In the genomic region with DNA sequence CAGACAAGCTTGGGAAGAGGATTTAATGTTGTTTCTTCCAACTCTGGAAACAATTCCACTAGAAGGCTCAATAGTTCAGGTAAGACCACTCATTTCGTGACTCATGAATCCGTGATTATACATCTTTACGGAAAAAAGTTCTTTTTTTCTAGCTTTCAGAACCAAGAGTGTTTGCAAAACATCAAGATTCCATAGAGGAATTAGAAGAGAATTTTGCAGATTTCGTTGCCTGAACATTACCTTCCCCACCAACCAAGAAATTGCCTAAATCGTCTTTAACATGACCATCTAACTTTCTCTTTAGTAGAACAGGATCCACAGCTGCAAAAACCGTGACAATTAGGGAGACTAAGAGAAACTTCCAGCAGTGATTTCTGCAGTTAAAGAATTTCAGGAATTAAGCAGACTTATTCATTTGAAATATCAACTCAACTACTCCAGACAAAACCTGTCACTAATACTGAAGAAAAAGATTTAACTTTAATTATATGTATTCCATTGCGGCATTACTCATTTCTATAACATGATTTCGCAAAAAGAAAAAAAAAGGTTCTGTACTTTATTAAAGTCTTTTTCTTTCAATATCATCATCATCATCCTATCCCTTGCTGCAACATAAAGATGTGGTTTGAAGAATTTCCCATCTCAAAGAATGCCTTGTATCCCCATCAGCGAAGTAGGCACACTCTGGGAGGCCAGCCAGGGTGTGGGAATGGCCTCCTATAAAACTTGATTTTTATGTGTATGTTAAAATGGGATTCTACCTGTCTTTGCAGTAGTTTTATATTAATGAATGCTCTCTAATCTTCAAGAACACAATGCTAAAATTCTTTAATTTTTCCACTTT, we compare ENCODE assay signal across 9 cellular contexts. TPM values are rescaled to one million over a fixed set of nuclear protein-coding genes. Genes with fewer than 3 reads are reported as not detected.
DNase-seq lines count a peak whose midpoint lies in the region; ATAC-seq, FAIRE-seq and TF ChIP-seq lines count a peak whose summit lies in the region.
"Had no signal": no experiment of that assay in that cellular context is flagged by ENCODE, and none has a peak within 500 bp of the region (broad histone marks: within the 10 kb centered on the region; RNA-seq: fewer than 3 reads in every experiment).

No MANE protein-coding gene starts in this region.

- no TSS peak for BruUV-seq in HepG2 (replicated peaks; lab: Mats Ljungman, UMichigan)

- no peaks in the 10 kb centered on the region for H3K9me3 Mint-ChIP-seq in activated CD8-positive, alpha-beta T cell treated with anti-CD3 and anti-CD28 coated beads, Interleukin-2, amount 10 ng/mL, durations not matched to agents 7 days and 5 days (ENCODE audit: insufficient read depth)
- no peaks in the 10 kb centered on the region for H3K9me3 Mint-ChIP-seq in activated CD8-positive, alpha-beta T cell treated with anti-CD3 and anti-CD28 coated beads for 36 hours
- H3K9me3 Mint-ChIP-seq: stimulated activated naive B cell treated with anti-CD40 and anti-IgM and Interleukin-4, amounts not matched to agents 10 μg/mL and 1 μg/mL and 100 μg/mL, for 72 hours had no signal

- peaks cover 25% of the 10 kb centered on the region for H3K79me2 ChIP-seq in HepG2 (ENCODE audit: insufficient read depth, low read length)

- 59 to 70% (median 68%) methylated on average over 9 of the region's 9 CpGs for WGBS in adrenal gland, 4 donors
- 71% methylated on average over 9 of the region's 9 CpGs for WGBS in HepG2 (ENCODE audit: low lambda C conversion rate)

- H3K9me3 ChIP-seq in adrenal gland (replicated peaks in 1 of 3) (no peaks in the 10 kb centered on the region), HepG2 (ENCODE audit: low read length) (no peaks in the 10 kb centered on the region)

- peak overlapping the region in 3 of 5 donors; percentile 1 to 13 (median 4) for H3K27ac ChIP-seq in adrenal gland
- no peak overlapping the region for H3K27ac ChIP-seq in HepG2 (ENCODE audit: extremely low read length, insufficient read depth, low read length)

- H3K4me3 ChIP-seq in adrenal gland (no peak overlapping the region), HepG2 (replicated peaks in 1 of 3; ENCODE audit: insufficient read depth in 1 of 3, low read depth in 2 of 3, low read length in 3 of 3) (0 out of 6 replicates have a peak overlapping the region, but pooled peaks of 1 of the 3 experiments have one; percentile 93)

- H3K27me3 ChIP-seq in adrenal gland = no peaks in the 10 kb centered on the region
- no peaks in the 10 kb centered on the region; a peak in 1 of 5 replicates for H3K27me3 ChIP-seq in HepG2 (ENCODE audit: control insufficient read depth in 1 of 2, insufficient read depth in 2 of 2, low read length in 2 of 2)

- H3K36me3 ChIP-seq in adrenal gland (replicated peaks in 1 of 2) = no peaks in the 10 kb centered on the region
- no peaks in the 10 kb centered on the region for H3K36me3 ChIP-seq in HepG2 (replicated peaks in 1 of 2; ENCODE audit: control insufficient read depth in 1 of 2, insufficient read depth in 2 of 2, low read length in 2 of 2)

- H3K4me2 ChIP-seq in HepG2 (ENCODE audit: low read depth, low read length) = peak overlapping the region; percentile 83; the same call in 1 of the 2 replicates

- H2AFZ ChIP-seq in HepG2 (ENCODE audit: low read length) = no peak overlapping the region

- DNase-seq in activated CD8-positive, alpha-beta T cell treated with anti-CD3 and anti-CD28 coated beads, Interleukin-2, amount 10 ng/mL, durations not matched to agents 7 days and 5 days = no peak
- DNase-seq in activated CD8-positive, alpha-beta T cell treated with anti-CD3 and anti-CD28 coated beads for 36 hours = no peak
- DNase-seq in adrenal gland (no peak), HepG2 (ENCODE audit: low spot score) (no peak), superior temporal gyrus (ENCODE audit: extremely low spot score) (peak; percentile 71), NCI-H1694 (lab: John Stamatoyannopoulos, UW) (no peak), DMS53 treated with DMSO at 0.1 percent for 48 hours (lab: John Stamatoyannopoulos, UW; ENCODE audit: unreplicated experiment) (no peak)
- DNase-seq: stimulated activated naive B cell treated with anti-CD40 and anti-IgM and Interleukin-4, amounts not matched to agents 10 μg/mL and 1 μg/mL and 100 μg/mL, for 72 hours had no signal

- TF ChIP-seq EP300 in HepG2 (IDR thresholded peaks at IDR 0.05; ENCODE audit: low read depth in 2 of 2, low read length in 2 of 2) (no peak), HepG2 (CRISPR knock-in tag; IDR thresholded peaks at IDR 0.05; ENCODE audit: borderline replicate concordance) (no peak)

- H4K20me1 ChIP-seq in HepG2 (ENCODE audit: insufficient read depth, low read length) = no peaks in the 10 kb centered on the region

- peak overlapping the region; percentile 12 for H3K4me3 Mint-ChIP-seq in activated CD8-positive, alpha-beta T cell treated with anti-CD3 and anti-CD28 coated beads, Interleukin-2, amount 10 ng/mL, durations not matched to agents 7 days and 5 days
- H3K4me3 Mint-ChIP-seq in activated CD8-positive, alpha-beta T cell treated with anti-CD3 and anti-CD28 coated beads for 36 hours = no peak overlapping the region

- no peak overlapping the region for H3K27ac Mint-ChIP-seq in activated CD8-positive, alpha-beta T cell treated with anti-CD3 and anti-CD28 coated beads, Interleukin-2, amount 10 ng/mL, durations not matched to agents 7 days and 5 days
- no peak overlapping the region for H3K27ac Mint-ChIP-seq in activated CD8-positive, alpha-beta T cell treated with anti-CD3 and anti-CD28 coated beads for 36 hours

- POLR2A ChIA-PET in activated CD8-positive, alpha-beta T cell treated with anti-CD3 and anti-CD28 coated beads, Interleukin-2, amount 10 ng/mL, durations not matched to agents 7 days and 5 days (lab: Charles Lee) = interaction anchor here (1.3 kb wide), 1 partner anchor 113 kb away, joined by 6 read pairs; a partner anchor contains a TSS
- POLR2A ChIA-PET in activated CD8-positive, alpha-beta T cell treated with anti-CD3 and anti-CD28 coated beads for 36 hours (lab: Charles Lee) = no interaction called here
- POLR2A ChIA-PET in HepG2 (lab: Yijun Ruan, JAX) = interaction anchor here (1.1 to 1.9 kb wide), 2 partner anchors 34 to 113 kb away, joined by 3 to 9 read pairs; a partner anchor contains a TSS

- TF ChIP-seq CTCF in activated CD8-positive, alpha-beta T cell treated with anti-CD3 and anti-CD28 coated beads for 36 hours (IDR thresholded peaks at IDR 0.05) = no peak
- TF ChIP-seq CTCF in adrenal gland (IDR thresholded peaks at IDR 0.05) = no peak
- TF ChIP-seq CTCF in HepG2 (CRISPR knock-in tag; IDR thresholded peaks at IDR 0.05) = no peak

- H3K4me1 ChIP-seq in adrenal gland (replicated peaks in 1 of 2) (peaks cover 0 to 23% of the 10 kb centered on the region in 2 donors), HepG2 (ENCODE audit: insufficient read depth, low read length) (peaks cover 31% of the 10 kb centered on the region)

- H3K9ac ChIP-seq in HepG2 (ENCODE audit: insufficient read depth, low read depth, low read length) = no peak overlapping the region

- intact Hi-C loops in activated CD8-positive, alpha-beta T cell treated with anti-CD3 and anti-CD28 coated beads for 36 hours (cut with micrococcal nuclease) = no loop called here
- intact Hi-C loops in adrenal gland (cut with DNase I) (loop anchor here in 1 of 2 donors (10.0 kb wide), 1 partner anchor 112 kb away; a partner anchor contains a TSS), HepG2 (cut with micrococcal nuclease; ENCODE audit: unreplicated experiment) (loop anchor here (10.0 kb wide), 2 partner anchors 262 to 312 kb away; no protein-coding TSS in a partner anchor)

- FAIRE-seq in HepG2 (lab: Jason Lieb, UNC) = no peak

- no peaks in the 10 kb centered on the region for H3K36me3 Mint-ChIP-seq in activated CD8-positive, alpha-beta T cell treated with anti-CD3 and anti-CD28 coated beads, Interleukin-2, amount 10 ng/mL, durations not matched to agents 7 days and 5 days (ENCODE audit: low read depth)
- H3K36me3 Mint-ChIP-seq in activated CD8-positive, alpha-beta T cell treated with anti-CD3 and anti-CD28 coated beads for 36 hours (ENCODE audit: low read depth) = no peaks in the 10 kb centered on the region

- CTCF ChIA-PET in activated CD8-positive, alpha-beta T cell treated with anti-CD3 and anti-CD28 coated beads, Interleukin-2, amount 10 ng/mL, durations not matched to agents 7 days and 5 days (lab: Charles Lee) = interaction anchor here (0.9 to 1.3 kb wide), 4 partner anchors 18 to 72 kb away, joined by 3 to 5 read pairs (median 4); no protein-coding TSS in a partner anchor
- CTCF ChIA-PET in activated CD8-positive, alpha-beta T cell treated with anti-CD3 and anti-CD28 coated beads for 36 hours (lab: Charles Lee) = interaction anchor here (1.1 kb wide), 2 partner anchors 11 to 22 kb away, joined by 3 to 4 read pairs; no protein-coding TSS in a partner anchor
- CTCF ChIA-PET in HepG2 (lab: Yijun Ruan, JAX; ENCODE audit: low intra/inter-chr PET ratio, low total read pairs) = no interaction called here

- no peak for ATAC-seq in activated CD8-positive, alpha-beta T cell treated with anti-CD3 and anti-CD28 coated beads, Interleukin-2, amount 10 ng/mL, durations not matched to agents 7 days and 5 days
- ATAC-seq in activated CD8-positive, alpha-beta T cell treated with anti-CD3 and anti-CD28 coated beads for 36 hours = no peak
- no peak for ATAC-seq in HepG2
- ATAC-seq in GM18909 (IDR thresholded peaks at IDR 0.05; ENCODE audit: poor library complexity, unreplicated experiment) = no peak

- H3K27me3 Mint-ChIP-seq in activated CD8-positive, alpha-beta T cell treated with anti-CD3 and anti-CD28 coated beads, Interleukin-2, amount 10 ng/mL, durations not matched to agents 7 days and 5 days (ENCODE audit: low read depth) = peaks cover 10% of the 10 kb centered on the region
- no peaks in the 10 kb centered on the region for H3K27me3 Mint-ChIP-seq in activated CD8-positive, alpha-beta T cell treated with anti-CD3 and anti-CD28 coated beads for 36 hours
- H3K27me3 Mint-ChIP-seq: stimulated activated naive B cell treated with anti-CD40 and anti-IgM and Interleukin-4, amounts not matched to agents 10 μg/mL and 1 μg/mL and 100 μg/mL, for 72 hours had no signal

- TF ChIP-seq POLR2A in adrenal gland (IDR thresholded peaks at IDR 0.05) = no peak
- TF ChIP-seq POLR2A in HepG2 (IDR thresholded peaks at IDR 0.05; ENCODE audit: insufficient read depth in 1 of 2, low read depth in 2 of 2, low read length in 2 of 2) = no peak

- peaks cover 18% of the 10 kb centered on the region for H3K4me1 Mint-ChIP-seq in activated CD8-positive, alpha-beta T cell treated with anti-CD3 and anti-CD28 coated beads, Interleukin-2, amount 10 ng/mL, durations not matched to agents 7 days and 5 days (ENCODE audit: low read depth)
- peaks cover 34% of the 10 kb centered on the region for H3K4me1 Mint-ChIP-seq in activated CD8-positive, alpha-beta T cell treated with anti-CD3 and anti-CD28 coated beads for 36 hours (ENCODE audit: low read depth)

- no peak for TF ChIP-seq RAD21 in HepG2 (CRISPR knock-in tag; IDR thresholded peaks at IDR 0.05)

- in situ Hi-C loops in HepG2 (cut with HindIII; ENCODE audit: extremely low pct_ligation_motif_present, low pct_unique_long_range_greater_than_20kb) = no loop called here

RNA-seq across cellular contexts. Expression of a gene that starts 1.9 kb away (rescaled TPM):
- total RNA-seq in activated CD8-positive, alpha-beta T cell treated with anti-CD3 and anti-CD28 coated beads, Interleukin-2, amount 10 ng/mL, durations not matched to agents 7 days and 5 days = 10 to 100 TPM; 23.4 to 23.7 TPM
- total RNA-seq in activated CD8-positive, alpha-beta T cell treated with anti-CD3 and anti-CD28 coated beads for 36 hours = 10 to 100 TPM; 23.0 to 24.8 TPM
- total RNA-seq in adrenal gland (10 to 100 TPM; 19.3 to 43.7 (median 29.9) TPM), HepG2 (2016; rRNA removed; fragmentation: Illumina TruSeq; extraction: Trizol) (46.0 and 51.2 TPM in 2 replicates)
- polyA plus RNA-seq in adrenal gland (10 to 100 TPM; 13.0 to 29.9 (median 15.9) TPM), HepG2 (2011; rRNA removed) (19.6 and 24.5 TPM in 2 replicates)
- total RNA-seq in HepG2 (2016; cell fraction: cytosol; rRNA removed; fragmentation: Illumina TruSeq; extraction: Trizol; ENCODE audit: low read depth) = 139 and 176 TPM in 2 replicates
- 49.6 and 52.0 TPM in 2 replicates for total RNA-seq in HepG2 (2016; cell fraction: insoluble cytoplasmic fraction; rRNA removed; fragmentation: Illumina TruSeq; extraction: Trizol)
- total RNA-seq in HepG2 (2016; cell fraction: membrane; rRNA removed; fragmentation: Illumina TruSeq; extraction: Trizol) = 123 and 139 TPM in 2 replicates
- 44.1 and 50.2 TPM in 2 replicates for total RNA-seq in HepG2 (2016; cell fraction: nucleus; rRNA removed; fragmentation: Illumina TruSeq; extraction: Trizol)
- 9.0 and 11.6 TPM in 2 replicates for polyA plus RNA-seq in HepG2 (2011; cell fraction: cytosol; rRNA removed)
- 38.8 and 42.4 TPM in 2 replicates for polyA plus RNA-seq in HepG2 (2011; cell fraction: nucleus; rRNA removed)
- polyA plus RNA-seq in HepG2 (2012) = 23.4 and 23.6 TPM in 2 replicates
- 7.2 and 7.4 TPM in 2 replicates for polyA plus RNA-seq in HepG2 (2016; cell fraction: cytosol; fragmentation: Illumina TruSeq; extraction: Trizol; ENCODE audit: low read depth)
- polyA plus RNA-seq in HepG2 (2016; cell fraction: insoluble cytoplasmic fraction; fragmentation: Illumina TruSeq; extraction: Trizol; ENCODE audit: low read depth) = 43.9 and 45.3 TPM in 2 replicates
- polyA plus RNA-seq in HepG2 (2016; cell fraction: membrane; fragmentation: Illumina TruSeq; extraction: Trizol; ENCODE audit: low read depth) = 24.2 and 27.5 TPM in 2 replicates
- polyA plus RNA-seq in HepG2 (2016; cell fraction: nucleus; fragmentation: Illumina TruSeq; extraction: Trizol; ENCODE audit: insufficient read depth, low read depth) = 72.5 and 83.7 TPM in 2 replicates
- polyA minus RNA-seq in HepG2 (2011; rRNA and poly(A)+ RNA removed; ENCODE audit: low replicate concordance) = 18.6 and 50.1 TPM in 2 replicates
- polyA minus RNA-seq in HepG2 (2011; cell fraction: cytosol; rRNA and poly(A)+ RNA removed) = 28.5 and 29.1 TPM in 2 replicates
- polyA minus RNA-seq in HepG2 (2011; cell fraction: nucleus; rRNA and poly(A)+ RNA removed) = 33.7 and 45.5 TPM in 2 replicates
